15 cellular contexts compared by ENCODE assay signal in the genomic region with DNA sequence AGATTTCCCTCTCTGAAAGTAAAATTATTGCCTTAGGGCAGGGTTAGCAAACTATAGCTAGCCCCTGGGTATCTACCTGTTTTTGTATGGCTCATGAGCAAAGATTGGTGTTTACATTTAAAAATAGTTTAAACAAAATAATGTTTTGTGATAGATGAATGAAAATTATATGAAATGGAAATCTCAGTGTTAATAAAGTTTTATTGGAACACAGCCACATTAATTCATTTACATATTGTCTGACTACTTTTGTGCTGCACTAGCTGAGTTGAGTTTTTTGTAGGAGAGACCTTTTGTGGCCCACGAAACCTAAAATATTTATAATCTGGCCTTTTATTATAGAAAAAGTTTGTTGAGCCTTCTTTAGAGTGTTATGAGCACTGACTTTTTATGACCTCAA. TPM values are rescaled to one million over a fixed set of nuclear protein-coding genes. Genes with fewer than 3 reads are reported as not detected.
DNase-seq lines count a peak whose midpoint lies in the region; ATAC-seq and TF ChIP-seq lines count a peak whose summit lies in the region.
"Had no signal": no experiment of that assay in that cellular context is flagged by ENCODE, and none has a peak within 500 bp of the region (broad histone marks: within the 10 kb centered on the region; RNA-seq: fewer than 3 reads in every experiment).

No MANE protein-coding gene starts in this region.

- peaks cover 89% of the 10 kb centered on the region for H3K79me2 ChIP-seq in neural progenitor cell (ENCODE audit: low read depth)

- no peaks in the 10 kb centered on the region for H3K36me3 ChIP-seq in neural progenitor cell

- H3K27me3 ChIP-seq in neural progenitor cell: no peaks in the 10 kb centered on the region
- H3K27me3 ChIP-seq: BLaER1 had no signal

- H4K20me1 ChIP-seq in neural progenitor cell (ENCODE audit: low read depth): peaks cover 35% of the 10 kb centered on the region

- no peak overlapping the region for H3K4me3 ChIP-seq in neural progenitor cell
- H3K4me3 ChIP-seq: BLaER1 had no signal

- no peaks in the 10 kb centered on the region for H3K9me3 Mint-ChIP-seq in natural killer cell
- H3K9me3 Mint-ChIP-seq in natural killer cell treated with Interleukin-12 subunit alpha and Interleukin-12 subunit beta and Interleukin-15 and Interleukin-18, amount 100 ng/mL, for 72 hours: no peaks in the 10 kb centered on the region
- H3K9me3 Mint-ChIP-seq in central memory CD8-positive, alpha-beta T cell: no peaks in the 10 kb centered on the region
- peaks cover 37% of the 10 kb centered on the region for H3K9me3 Mint-ChIP-seq in nephron progenitor cell
- peaks cover 16% of the 10 kb centered on the region for H3K9me3 Mint-ChIP-seq in neural progenitor cell
- H3K9me3 Mint-ChIP-seq: H9 had no signal

- no peaks in the 10 kb centered on the region for H3K36me3 Mint-ChIP-seq in natural killer cell
- H3K36me3 Mint-ChIP-seq in natural killer cell treated with Interleukin-12 subunit alpha and Interleukin-12 subunit beta and Interleukin-15 and Interleukin-18, amount 100 ng/mL, for 72 hours: no peaks in the 10 kb centered on the region
- no peaks in the 10 kb centered on the region for H3K36me3 Mint-ChIP-seq in central memory CD8-positive, alpha-beta T cell (ENCODE audit: insufficient read depth)
- peaks cover 50% of the 10 kb centered on the region for H3K36me3 Mint-ChIP-seq in nephron progenitor cell (ENCODE audit: low read depth)
- peaks cover 9% of the 10 kb centered on the region for H3K36me3 Mint-ChIP-seq in neural progenitor cell

- H3K27me3 Mint-ChIP-seq in natural killer cell (ENCODE audit: low read depth in 2 of 2) (no peaks in the 10 kb centered on the region), nephron progenitor cell (ENCODE audit: low read depth, poor library complexity) (peaks cover 2% of the 10 kb centered on the region), neural progenitor cell (ENCODE audit: insufficient read depth, low read depth) (no peaks in the 10 kb centered on the region)
- H3K27me3 Mint-ChIP-seq in natural killer cell treated with Interleukin-12 subunit alpha and Interleukin-12 subunit beta and Interleukin-15 and Interleukin-18, amount 100 ng/mL, for 72 hours: no peaks in the 10 kb centered on the region
- no peaks in the 10 kb centered on the region for H3K27me3 Mint-ChIP-seq in central memory CD8-positive, alpha-beta T cell

- no peak overlapping the region for H3K4me2 ChIP-seq in neural progenitor cell

- H3K4me3 Mint-ChIP-seq in natural killer cell (peak overlapping the region; percentile 6), nephron progenitor cell (no peak overlapping the region), neural progenitor cell (no peak overlapping the region)
- H3K4me3 Mint-ChIP-seq in natural killer cell treated with Interleukin-12 subunit alpha and Interleukin-12 subunit beta and Interleukin-15 and Interleukin-18, amount 100 ng/mL, for 72 hours: no peak overlapping the region
- H3K4me3 Mint-ChIP-seq in central memory CD8-positive, alpha-beta T cell: no peak overlapping the region
- H3K4me3 Mint-ChIP-seq: H9 had no signal

- H3K27ac Mint-ChIP-seq in natural killer cell (peak overlapping the region; percentile 88), nephron progenitor cell (peak overlapping the region; percentile 96), neural progenitor cell (no peak overlapping the region)
- no peak overlapping the region for H3K27ac Mint-ChIP-seq in natural killer cell treated with Interleukin-12 subunit alpha and Interleukin-12 subunit beta and Interleukin-15 and Interleukin-18, amount 100 ng/mL, for 72 hours
- H3K27ac Mint-ChIP-seq in central memory CD8-positive, alpha-beta T cell (ENCODE audit: low read depth): peak overlapping the region; percentile 74
- H3K27ac Mint-ChIP-seq: H9 had no signal

- H3K9ac ChIP-seq in neural progenitor cell: no peak overlapping the region

- ATAC-seq in natural killer cell: no peak
- no peak for ATAC-seq in natural killer cell treated with Interleukin-12 subunit alpha and Interleukin-12 subunit beta and Interleukin-15 and Interleukin-18, amount 100 ng/mL, for 72 hours
- no peak for ATAC-seq in central memory CD8-positive, alpha-beta T cell (replicated peaks; ENCODE audit: extremely low read depth, poor library complexity, severe bottlenecking)

- H3F3A ChIP-seq in neural progenitor cell (ENCODE audit: low read depth): no peaks in the 10 kb centered on the region

- H3K4me1 ChIP-seq in neural progenitor cell: peaks cover 6% of the 10 kb centered on the region

- H3K9me3 ChIP-seq in neural progenitor cell (ENCODE audit: low read depth): no peaks in the 10 kb centered on the region

- intact Hi-C loops in natural killer cell (cut with micrococcal nuclease): no loop called here

- DNase-seq in natural killer cell: no peak
- DNase-seq in natural killer cell treated with Interleukin-12 subunit alpha and Interleukin-12 subunit beta and Interleukin-15 and Interleukin-18, amount 100 ng/mL, for 72 hours (ENCODE audit: low spot score): no peak
- no peak for DNase-seq in central memory CD8-positive, alpha-beta T cell (ENCODE audit: low spot score in 2 of 2)
- DNase-seq in nephron progenitor cell: no peak
- DNase-seq in activated CD4-positive, alpha-beta T cell treated with anti-CD3 and anti-CD28 coated beads, Interleukin-2, amount 50 U/mL, for 4 hours: no peak
- no peak for DNase-seq in NCI-H1417 (lab: John Stamatoyannopoulos, UW)
- no peak for DNase-seq in SKM-1 treated with dmso at 0.1 percent for 144 hours (lab: John Stamatoyannopoulos, UW; ENCODE audit: unreplicated experiment)
- no peak for DNase-seq in neural progenitor cell (ENCODE audit: low spot score)
- DNase-seq: 8988T, AML-193, Calu3, DMS 273 treated with DMSO at 0.1 percent for 48 hours, GOT3, H9 had no signal

- no peak overlapping the region for H2AFZ ChIP-seq in neural progenitor cell (replicated peaks)

- H3K4me1 Mint-ChIP-seq in natural killer cell (peaks cover 59 to 65% of the 10 kb centered on the region in 2 donors), nephron progenitor cell (peaks cover 67% of the 10 kb centered on the region), neural progenitor cell (peaks cover 10% of the 10 kb centered on the region)
- H3K4me1 Mint-ChIP-seq in natural killer cell treated with Interleukin-12 subunit alpha and Interleukin-12 subunit beta and Interleukin-15 and Interleukin-18, amount 100 ng/mL, for 72 hours (ENCODE audit: low read depth in 2 of 2): peaks cover 45% of the 10 kb centered on the region in 2 donors
- H3K4me1 Mint-ChIP-seq in central memory CD8-positive, alpha-beta T cell: peaks cover 58% of the 10 kb centered on the region

- no peak overlapping the region for H3K27ac ChIP-seq in neural progenitor cell
- H3K27ac ChIP-seq: BLaER1 had no signal

- TF ChIP-seq CTCF in natural killer cell (IDR thresholded peaks at IDR 0.05) (no peak), nephron progenitor cell (IDR thresholded peaks at IDR 0.05) (no peak), neural progenitor cell (IDR thresholded peaks at IDR 0.05) (no peak)

RNA-seq across cellular contexts. Expression of a gene that starts 48.5 kb away (rescaled TPM):
- total RNA-seq in natural killer cell: 10 to 100 TPM; 38.6 to 48.3 (median 44.0) TPM
- 10 to 100 TPM; 72.5 to 74.5 TPM for total RNA-seq in natural killer cell treated with Interleukin-12 subunit alpha and Interleukin-12 subunit beta and Interleukin-15 and Interleukin-18, amount 100 ng/mL, for 72 hours
- total RNA-seq in neural progenitor cell (ENCODE audit: low replicate concordance): 29.6 and 33.6 TPM in 2 replicates

Comparison
In these comparisons a context has a peak if more than half of its experiments do, and no peak if none do; other contexts are left out.
1. H3K27ac Mint-ChIP-seq: peak in natural killer cell (2 of 2), central memory CD8-positive, alpha-beta T cell (single experiment) and nephron progenitor cell (single experiment); none in natural killer cell treated with Interleukin-12 subunit alpha and Interleukin-12 subunit beta and Interleukin-15 and Interleukin-18, amount 100 ng/mL, for 72 hours (0 of 2) and neural progenitor cell (single experiment).